28 cellular contexts compared by ENCODE assay signal in the genomic region with DNA sequence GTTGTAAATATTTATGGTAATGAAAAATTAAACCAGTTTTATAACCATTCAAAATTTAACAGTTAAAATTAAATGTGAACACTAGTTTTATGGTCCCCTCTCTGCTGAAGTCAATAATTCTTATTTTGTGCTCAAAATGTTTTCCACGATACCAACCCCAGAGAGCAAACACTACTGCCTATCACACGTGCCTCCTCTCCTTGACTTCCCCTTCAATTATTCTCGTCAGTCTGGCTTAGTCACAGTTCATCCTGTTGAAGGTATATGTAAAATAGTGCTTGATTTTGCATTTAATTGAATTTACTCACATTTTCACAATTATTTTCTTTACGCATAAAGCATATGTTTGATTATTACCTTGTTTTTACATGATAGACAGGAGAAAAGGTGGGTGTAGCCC.
"Had no signal": no experiment of that assay in that cellular context is flagged by ENCODE, and none has a peak within 500 bp of the region (broad histone marks: within the 10 kb centered on the region; RNA-seq: fewer than 3 reads in every experiment).

No MANE protein-coding gene starts in this region.

- DNase-seq: heart right ventricle; islet precursor cell; left lung; lower lobe of right lung; mammary epithelial cell; mesenchymal stem cell; naive B cell; natural killer cell; nephron progenitor cell; occipital lobe; right lobe of liver; stimulated activated CD4-positive, alpha-beta T cell treated with anti-CD3 and anti-CD28 coated beads, Interleukin-12 subunit alpha, Interleukin-12 subunit beta, amount 100 ng/mL, for 4 hours; stimulated activated CD4-positive, alpha-beta T cell treated with anti-CD3 and anti-CD28 coated beads, Interleukin-15, amount 100 ng/mL, for 24 hours; stimulated activated CD4-positive, alpha-beta T cell treated with anti-CD3 and anti-CD28 coated beads, Interleukin-2, amount 100 ng/mL, for 24 hours; stimulated activated CD4-positive, alpha-beta T cell treated with anti-CD3 and anti-CD28 coated beads, Interleukin-4, amount 100 ng/mL, for 1 hour; stimulated activated naive B cell treated with anti-CD40 and anti-IgM and Interleukin-4, amounts not matched to agents 10 μg/mL and 1 μg/mL and 100 μg/mL, for 72 hours; stimulated activated naive CD8-positive, alpha-beta T cell treated with anti-CD3 and anti-CD28 coated beads, Interleukin-15, Interleukin-2, amounts not matched to agents 100 U/mL and 50 U/mL, for 24 hours; stomach; testis; thyroid gland; trophoblast cell; upper lobe of right lung had no signal

- H3K27ac ChIP-seq: heart right ventricle, hepatocyte, left lung, lower lobe of right lung, neural progenitor cell, neutrophil, parathyroid adenoma, right atrium auricular region, right lobe of liver, stomach, testis, thyroid gland, upper lobe of right lung had no signal

- ATAC-seq: heart right ventricle; left lung; lower lobe of right lung; natural killer cell; right lobe of liver; stimulated activated naive B cell treated with anti-CD40 and anti-IgM and Interleukin-4, amounts not matched to agents 10 μg/mL and 1 μg/mL and 100 μg/mL, for 72 hours; stimulated activated naive CD8-positive, alpha-beta T cell treated with anti-CD3 and anti-CD28 coated beads, Interleukin-15, Interleukin-2, amounts not matched to agents 100 U/mL and 50 U/mL, for 24 hours; upper lobe of right lung had no signal

- FAIRE-seq: urothelium cell line had no signal

- H3K4me3 ChIP-seq: heart right ventricle, hepatocyte, left lung, lower lobe of right lung, neural progenitor cell, right atrium auricular region, right lobe of liver, stomach, testis, thyroid gland, upper lobe of right lung had no signal

- H3K9me3 ChIP-seq: left lung, lower lobe of right lung, neutrophil, right atrium auricular region, right lobe of liver, stomach, testis, thyroid gland, upper lobe of right lung had no signal

- H3K9ac ChIP-seq: neural progenitor cell, parathyroid adenoma had no signal

- H3K4me1 ChIP-seq: left lung, lower lobe of right lung, parathyroid adenoma, right atrium auricular region, right lobe of liver, testis, thyroid gland, upper lobe of right lung had no signal

- H3K36me3 ChIP-seq: heart right ventricle, left lung, lower lobe of right lung, neural progenitor cell, neutrophil, right atrium auricular region, right lobe of liver, stomach, thyroid gland, upper lobe of right lung had no signal

- H3K27me3 ChIP-seq: heart right ventricle, hepatocyte, left lung, neural progenitor cell, neutrophil, right atrium auricular region, right lobe of liver, stomach, testis, thyroid gland, upper lobe of right lung had no signal
